Comparison of ENCODE assay signal across 9 cellular contexts in genomic region chr9:129142536-129142935, GRCh38. TPM values are rescaled to one million over a fixed set of nuclear protein-coding genes. Genes with fewer than 3 reads are reported as not detected.
DNase-seq lines count a peak whose midpoint lies in the region; ATAC-seq and TF ChIP-seq lines count a peak whose summit lies in the region.
"Had no signal": no experiment of that assay in that cellular context is flagged by ENCODE, and none has a peak within 500 bp of the region (broad histone marks: within the 10 kb centered on the region; RNA-seq: fewer than 3 reads in every experiment).

No MANE protein-coding gene starts in this region.

- H4K20me1 ChIP-seq in BLaER1 treated with 17β-estradiol and CSF1 and Interleukin-3, amounts not matched to agents 10 nM and 100 nM, result no peaks in the 10 kb centered on the region; a peak in 1 of 22 replicates

- H3K9ac ChIP-seq in BLaER1 treated with 17β-estradiol and CSF1 and Interleukin-3, amounts not matched to agents 10 nM and 100 nM, result peak overlapping the region in 10 of 11 experiments; percentile 44 to 100 (median 95); a peak in 18 of 22 replicates
- no peak overlapping the region for H3K9ac ChIP-seq in SK-N-MC (ENCODE audit: insufficient read length)
- H3K9ac ChIP-seq: KMS-11 had no signal

- H3K4me3 Mint-ChIP-seq in progenitor cell of endocrine pancreas (ENCODE audit: low read depth), result no peak overlapping the region

- H3K4me3 ChIP-seq in BLaER1 treated with 17β-estradiol and CSF1 and Interleukin-3, amounts not matched to agents 10 nM and 100 nM, result peak overlapping the region in 9 of 10 experiments; percentile 29 to 62 (median 52); a peak in 14 of 20 replicates
- H3K4me3 ChIP-seq in SK-N-MC (no peak overlapping the region), fibroblast of pulmonary artery (replicated peaks; ENCODE audit: low read depth, low read length) (peak overlapping the region; percentile 12)

- H3K27me3 Mint-ChIP-seq in progenitor cell of endocrine pancreas, result no peaks in the 10 kb centered on the region

- H3K9me3 ChIP-seq in BLaER1 treated with 17β-estradiol and CSF1 and Interleukin-3, amounts not matched to agents 10 nM and 100 nM (replicated peaks in 1 of 11), result no peaks in the 10 kb centered on the region
- no peaks in the 10 kb centered on the region for H3K9me3 ChIP-seq in SK-N-MC (ENCODE audit: low read depth, low read length)

- peak overlapping the region; percentile 68 for H3K27ac Mint-ChIP-seq in progenitor cell of endocrine pancreas

- H3K36me3 ChIP-seq in BLaER1 treated with 17β-estradiol and CSF1 and Interleukin-3, amounts not matched to agents 10 nM and 100 nM, result peaks cover 29 to 69% (median 49%) of the 10 kb centered on the region in 11 experiments
- peaks cover 18% of the 10 kb centered on the region for H3K36me3 ChIP-seq in SK-N-MC (ENCODE audit: insufficient read depth, low read length)

- peaks cover 5% of the 10 kb centered on the region for H3K36me3 Mint-ChIP-seq in progenitor cell of endocrine pancreas (ENCODE audit: insufficient read depth)

- peaks cover 53% of the 10 kb centered on the region for H3K4me1 Mint-ChIP-seq in progenitor cell of endocrine pancreas (ENCODE audit: low read depth)

- DNase-seq in SK-N-MC (ENCODE audit: low read depth, low spot score) (no peak), fibroblast of pulmonary artery (ENCODE audit: low read depth) (no peak), progenitor cell of endocrine pancreas (ENCODE audit: low spot score, unreplicated experiment) (no peak), DMS 273 treated with DMSO at 0.1 percent for 48 hours (lab: John Stamatoyannopoulos, UW) (no peak), HK-2 (ENCODE audit: unreplicated experiment) (no peak), NAMALWA (ENCODE audit: low spot score) (no peak)

- H3K27me3 ChIP-seq in BLaER1 treated with 17β-estradiol and CSF1 and Interleukin-3, amounts not matched to agents 10 nM and 100 nM, result no peaks in the 10 kb centered on the region

- H3K4me1 ChIP-seq in BLaER1 treated with 17β-estradiol and CSF1 and Interleukin-3, amounts not matched to agents 10 nM and 100 nM, result peaks cover 73 to 91% (median 82%) of the 10 kb centered on the region in 10 experiments

- ATAC-seq in HG03196 (IDR thresholded peaks at IDR 0.05; ENCODE audit: unreplicated experiment), result no peak

- H3K9me3 Mint-ChIP-seq in progenitor cell of endocrine pancreas (ENCODE audit: low read depth), result no peaks in the 10 kb centered on the region

- H3K4me2 ChIP-seq in BLaER1 treated with 17β-estradiol and CSF1 and Interleukin-3, amounts not matched to agents 10 nM and 100 nM, result peak overlapping the region; percentile 92 to 99 (median 94)
- H3K4me2 ChIP-seq: KMS-11 had no signal

- no peak for TF ChIP-seq CTCF in fibroblast of pulmonary artery (IDR thresholded peaks at IDR 0.05; ENCODE audit: low read length, missing control alignments)
- TF ChIP-seq CTCF in progenitor cell of endocrine pancreas (IDR thresholded peaks at IDR 0.05; ENCODE audit: unreplicated experiment), result no peak

- H3K27ac ChIP-seq in BLaER1 treated with 17β-estradiol and CSF1 and Interleukin-3, amounts not matched to agents 10 nM and 100 nM, result peak overlapping the region in 10 of 11 experiments; percentile 21 to 100 (median 100); a peak in 19 of 22 replicates
- H3K27ac ChIP-seq in SK-N-MC, result peak overlapping the region; percentile 59
- H3K27ac ChIP-seq: KMS-11 had no signal

RNA-seq across cellular contexts. Expression of gene PTPA, which starts 31.3 kb away (rescaled TPM):
- total RNA-seq in progenitor cell of endocrine pancreas, result 135 and 145 TPM in 2 replicates

RNA-seq across cellular contexts. Expression of gene CRAT, which starts 31.9 kb away (rescaled TPM):
- 19.0 and 20.5 TPM in 2 replicates for total RNA-seq in progenitor cell of endocrine pancreas

RNA-seq across cellular contexts. Expression of gene IER5L, which starts 35.5 kb away (rescaled TPM):
- 21.8 and 22.6 TPM in 2 replicates for total RNA-seq in progenitor cell of endocrine pancreas
